8 cellular contexts compared by ENCODE assay signal in the genomic region with DNA sequence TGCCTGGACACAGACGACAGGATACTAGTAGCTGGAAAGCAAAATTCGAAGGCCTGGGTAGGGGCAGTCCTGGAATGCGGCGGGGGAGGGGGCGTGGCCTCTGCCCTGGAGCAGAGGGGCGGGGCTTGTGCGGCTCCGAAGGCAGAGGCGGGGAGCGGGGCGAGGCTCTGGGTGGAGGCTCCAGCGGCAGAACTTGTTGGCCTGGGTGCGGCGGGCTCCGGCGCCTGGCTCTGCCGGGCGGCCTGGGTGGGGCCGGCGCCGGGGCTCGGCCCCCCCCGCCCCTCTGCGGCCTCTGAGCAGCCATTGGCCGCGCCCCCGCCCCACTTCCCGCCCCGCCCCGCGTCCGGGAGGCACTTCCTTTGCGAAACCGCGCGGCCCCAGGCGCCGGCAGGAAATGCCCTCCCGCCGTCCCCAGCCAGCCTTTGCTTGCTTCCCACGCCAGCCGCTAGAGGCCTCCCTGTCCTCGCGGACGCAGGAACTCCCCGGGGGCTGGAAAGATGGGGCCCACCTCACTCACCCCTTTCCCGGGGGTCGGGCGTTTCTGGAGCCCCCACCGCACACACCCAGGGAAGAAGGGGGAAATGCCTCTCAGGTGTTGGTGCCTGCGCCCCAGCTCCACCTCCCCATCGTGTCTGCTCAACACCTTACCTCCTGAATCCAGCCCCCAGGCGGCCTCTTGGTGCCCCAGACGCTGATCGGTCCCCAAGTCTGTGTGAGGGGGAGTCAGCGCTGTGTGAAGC. TPM values are rescaled to one million over a fixed set of nuclear protein-coding genes. Genes with fewer than 3 reads are reported as not detected.
DNase-seq lines count a peak whose midpoint lies in the region; ATAC-seq and TF ChIP-seq lines count a peak whose summit lies in the region.

No MANE protein-coding gene starts in this region.

- DNase-seq in GM12864 (ENCODE audit: low read depth), result peak; percentile 68
- DNase-seq in NCI-H1048 (lab: John Stamatoyannopoulos, UW), result peak; percentile 89
- peak; percentile 93 for DNase-seq in SK-N-DZ (ENCODE audit: low spot score)
- peak; percentile 83 for DNase-seq in activated naive CD4-positive, alpha-beta T cell treated with anti-CD3 and anti-CD28 coated beads, Interleukin-2, amount 50 U/mL, for 16 hours
- peak; percentile 96 for DNase-seq in globus pallidus (ENCODE audit: low spot score)
- peak; percentile 100 for DNase-seq in osteoblast (ENCODE audit: insufficient read length, low spot score, missing footprints)
- DNase-seq in testis, result peak; percentile 96

- H3K4me3 ChIP-seq in GM12864 (ENCODE audit: low read depth, low read length) (peak overlapping the region; percentile 50), osteoblast (ENCODE audit: insufficient read depth, low read length) (peak overlapping the region; percentile 76), testis (peak overlapping the region; percentile 54 to 55)

- peaks cover 20% of the 10 kb centered on the region for H3K79me2 ChIP-seq in osteoblast (ENCODE audit: insufficient read depth, low read length)

- intact Hi-C loops in testis (cut with DNase I; ENCODE audit: low total_unique reads), result loop anchor here (10.0 kb wide), 1 partner anchor 148 kb away; no protein-coding TSS in a partner anchor

- peak overlapping the region; percentile 90 for H3K4me2 ChIP-seq in osteoblast (ENCODE audit: insufficient read depth, low read length)

- no peaks in the 10 kb centered on the region for H3K9me3 ChIP-seq in osteoblast (ENCODE audit: low read depth, low read length)
- H3K9me3 ChIP-seq in testis, result no peaks in the 10 kb centered on the region

- peaks cover 19% of the 10 kb centered on the region for H3K4me1 ChIP-seq in osteoblast (ENCODE audit: insufficient read depth, low read length)
- H3K4me1 ChIP-seq in testis, result peaks cover 33% of the 10 kb centered on the region

- no peak for TF ChIP-seq POLR2A in testis (IDR thresholded peaks at IDR 0.05)

- H4K20me1 ChIP-seq in osteoblast (ENCODE audit: insufficient read depth, low read length), result peaks cover 9% of the 10 kb centered on the region

- 0% methylated on average over 33 to 48 of the region's 56 CpGs for WGBS in testis, 2 donors

- H3K27me3 ChIP-seq in osteoblast (ENCODE audit: insufficient read depth, low read length) (no peaks in the 10 kb centered on the region), testis (no peaks in the 10 kb centered on the region)

- peak; percentile 87 for ATAC-seq in HG02610 (IDR thresholded peaks at IDR 0.05; ENCODE audit: unreplicated experiment)

- peaks cover 24% of the 10 kb centered on the region for H3K36me3 ChIP-seq in osteoblast (ENCODE audit: insufficient read depth, low read length)
- no peaks in the 10 kb centered on the region for H3K36me3 ChIP-seq in testis (ENCODE audit: low read depth, missing control alignments)

- H2AFZ ChIP-seq in osteoblast (ENCODE audit: low read length), result peak overlapping the region; percentile 65

- TF ChIP-seq CTCF in GM12864 (IDR thresholded peaks at IDR 0.05; ENCODE audit: low read depth, low read length, missing control alignments), result peak; percentile 78
- peak; percentile 63 for TF ChIP-seq CTCF in osteoblast (IDR thresholded peaks at IDR 0.05; ENCODE audit: extremely low read depth, low read depth, low read length)
- TF ChIP-seq CTCF in testis (IDR thresholded peaks at IDR 0.05), result peak; percentile 66 to 70 (median 68)

- peak overlapping the region; percentile 59 for H3K27ac ChIP-seq in osteoblast (ENCODE audit: low read depth, low read length)
- peak overlapping the region; percentile 66 to 90 for H3K27ac ChIP-seq in testis

RNA-seq across cellular contexts. Expression of a gene that starts 6.7 kb away (rescaled TPM):
- polyA plus RNA-seq in SK-N-DZ (2014; cell fraction: cytosol; rRNA removed), result 22.6 and 32.1 TPM in 2 replicates
- 24.2 and 27.6 TPM in 2 replicates for polyA plus RNA-seq in SK-N-DZ (2014; cell fraction: nucleus; rRNA removed)
- total RNA-seq in osteoblast (53.3 and 71.7 TPM in 2 replicates), testis (10 to 100 TPM; 60.7 to 87.3 TPM)
- polyA plus RNA-seq in testis (ENCODE audit: insufficient read depth, low read depth, low replicate concordance), result 65.2 TPM

RNA-seq across cellular contexts. Expression of a gene that starts 12.5 kb away (rescaled TPM):
- polyA plus RNA-seq in SK-N-DZ (2014; cell fraction: cytosol; rRNA removed), result 0.03 and 0.73 TPM in 2 replicates
- 0.44 and 0.84 TPM in 2 replicates for polyA plus RNA-seq in SK-N-DZ (2014; cell fraction: nucleus; rRNA removed)
- total RNA-seq in osteoblast (under 0.01 TPM in 1 of 2 replicates, not detected in the other), testis (under 1 TPM; 0.50 to 0.71 TPM)
- 1.6 TPM for polyA plus RNA-seq in testis (ENCODE audit: insufficient read depth, low read depth, low replicate concordance)

RNA-seq across cellular contexts. Expression of a gene that starts 24.3 kb away (rescaled TPM):
- polyA plus RNA-seq in SK-N-DZ (2014; cell fraction: cytosol; rRNA removed), result not detected in 2 replicates
- not detected in 2 replicates for polyA plus RNA-seq in SK-N-DZ (2014; cell fraction: nucleus; rRNA removed)
- total RNA-seq in osteoblast (0.29 and 0.36 TPM in 2 replicates), testis (10 to 100 TPM; 12.7 to 32.3 TPM)
- polyA plus RNA-seq in testis (ENCODE audit: insufficient read depth, low read depth, low replicate concordance), result 2.8 TPM

RNA-seq across cellular contexts. Expression of a gene that starts 49.7 kb away (rescaled TPM):
- polyA plus RNA-seq in SK-N-DZ (2014; cell fraction: cytosol; rRNA removed), result not detected in 2 replicates
- not detected in 2 replicates for polyA plus RNA-seq in SK-N-DZ (2014; cell fraction: nucleus; rRNA removed)
- total RNA-seq in osteoblast (not detected in 2 replicates), testis (1 to 10 TPM; 2.0 to 5.7 TPM)
- polyA plus RNA-seq in testis (ENCODE audit: insufficient read depth, low read depth, low replicate concordance), result 19.6 TPM

Comparison
In these comparisons a context has a peak if more than half of its experiments do, and no peak if none do; other contexts are left out.
1. Peak in every context shown above with its lines: DNase-seq, ATAC-seq, H3K4me3 ChIP-seq and H3K27ac ChIP-seq.
2. RNA of a gene that starts 24.3 kb away (total RNA-seq): 12.7 to 32.3 TPM in testis; 0.29 to 0.36 TPM in osteoblast; every median in the first group is over 10 times any median in the second.